Comparison of ENCODE assay signal across 7 cellular contexts in the genomic region with DNA sequence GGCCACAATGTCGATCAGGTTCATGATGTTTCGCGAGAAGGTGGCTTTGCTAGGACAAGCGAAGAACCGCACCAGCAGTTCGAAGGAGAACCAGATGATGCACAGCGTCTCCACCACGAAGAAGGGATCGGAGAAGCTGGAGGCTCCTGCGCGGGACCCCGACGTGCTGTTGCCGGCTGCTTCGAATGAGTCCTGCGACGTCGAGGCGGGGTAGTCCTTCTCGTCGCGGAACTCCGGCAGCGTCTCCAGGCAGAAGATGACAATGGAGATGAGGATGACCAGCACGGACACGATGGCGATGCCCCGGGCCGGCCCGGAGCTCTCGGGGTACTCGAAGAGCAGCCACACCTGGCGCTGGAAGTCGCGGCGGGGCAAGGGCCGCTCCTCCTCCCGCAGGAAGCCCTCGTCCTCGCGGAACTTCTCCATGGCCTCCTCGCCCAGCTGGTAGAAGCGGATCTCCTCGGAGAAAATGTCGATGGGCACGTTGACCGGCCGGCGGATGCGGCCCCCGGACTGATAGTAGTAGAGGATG. TPM values are rescaled to one million over a fixed set of nuclear protein-coding genes. Genes with fewer than 3 reads are reported as not detected.
DNase-seq lines count a peak whose midpoint lies in the region; FAIRE-seq and TF ChIP-seq lines count a peak whose summit lies in the region.

No MANE protein-coding gene starts in this region.

- TF ChIP-seq CTCF in OCI-LY7 (conservative IDR thresholded peaks at IDR 0.05; ENCODE audit: low read length) = no peak
- TF ChIP-seq CTCF in lower leg skin (IDR thresholded peaks at IDR 0.05) = no peak

- CTCF ChIA-PET in OCI-LY7 (lab: Charles Lee; ENCODE audit: unreplicated experiment) = interaction anchor here (1.0 to 1.6 kb wide), 3 partner anchors 37 to 92 kb away, joined by 3 to 7 read pairs (median 3); no protein-coding TSS in a partner anchor

- 36 to 47% methylated on average over 45 of the region's 51 CpGs for WGBS in lower leg skin, 2 donors

- H3K27ac ChIP-seq in OCI-LY7 (ENCODE audit: low read depth, low read length, poor library complexity, severe bottlenecking) = peak overlapping the region; percentile 97
- no peak overlapping the region for H3K27ac ChIP-seq in subcutaneous abdominal adipose tissue (ENCODE audit: low read depth, low read length)

- peak overlapping the region; percentile 90 for H3K4me2 ChIP-seq in OCI-LY7 (ENCODE audit: low read length)

- BruUV-seq in OCI-LY7 (replicated peaks; lab: Mats Ljungman, UMichigan) = no TSS peak

- POLR2A ChIA-PET in OCI-LY7 (lab: Charles Lee) = interaction anchor here (0.6 to 3.8 kb wide), 10 partner anchors 27 to 332 kb away, joined by 3 to 27 read pairs (median 4); no protein-coding TSS in a partner anchor

- no peak overlapping the region for H3K9ac ChIP-seq in subcutaneous abdominal adipose tissue (ENCODE audit: low read length in 5 of 5)

- peaks cover 33% of the 10 kb centered on the region for H3K4me1 ChIP-seq in OCI-LY7 (ENCODE audit: insufficient read depth, low read length, poor library complexity, severe bottlenecking)
- H3K4me1 ChIP-seq in subcutaneous abdominal adipose tissue (ENCODE audit: control insufficient read depth in 5 of 5, insufficient read depth in 5 of 5, low read length in 5 of 5) = peaks cover 0 to 28% (median 18%) of the 10 kb centered on the region in 5 donors

- no peaks in the 10 kb centered on the region for H4K20me1 ChIP-seq in OCI-LY7 (ENCODE audit: insufficient read depth, low read length)

- H3K79me2 ChIP-seq in OCI-LY7 (ENCODE audit: insufficient read depth, low read depth, low read length) = peaks cover 50% of the 10 kb centered on the region

- peak; percentile 28 for DNase-seq in OCI-LY7 (ENCODE audit: low spot score)
- peak; percentile 73 for DNase-seq in activated effector memory CD4-positive, alpha-beta T cell treated with anti-CD3 and anti-CD28 coated beads, Interleukin-2, amount 50 U/mL, for 16 hours
- DNase-seq in lower leg skin (ENCODE audit: low spot score in 2 of 2) = peak in 1 of 2 donors; percentile 82
- DNase-seq in GM12892 (ENCODE audit: insufficient read length) = no peak
- DNase-seq in amniotic stem cell (lab: John Stamatoyannopoulos, UW) = no peak
- DNase-seq in globus pallidus (ENCODE audit: low spot score) = no peak

- H3K9me3 ChIP-seq in OCI-LY7 (ENCODE audit: low read length) = no peaks in the 10 kb centered on the region
- H3K9me3 ChIP-seq in subcutaneous abdominal adipose tissue (ENCODE audit: control insufficient read depth in 5 of 5, low read length in 5 of 5) = peaks cover 0 to 4% (median 0%) of the 10 kb centered on the region in 5 donors

- FAIRE-seq in GM12892 (lab: Jason Lieb, UNC) = no peak

- H2AFZ ChIP-seq in OCI-LY7 (ENCODE audit: low read length) = peak overlapping the region; percentile 82; the same call in 1 of the 2 replicates

- H3K9me2 ChIP-seq in OCI-LY7 (ENCODE audit: insufficient read depth, low read length) = no peaks in the 10 kb centered on the region

- H3K36me3 ChIP-seq in OCI-LY7 (ENCODE audit: insufficient read depth, low read length) (peaks cover 2% of the 10 kb centered on the region), subcutaneous abdominal adipose tissue (ENCODE audit: control insufficient read depth in 5 of 5, insufficient read depth in 5 of 5, low read length in 5 of 5) (no peaks in the 10 kb centered on the region)

- TF ChIP-seq POLR2A in lower leg skin (IDR thresholded peaks at IDR 0.05) (no peak), GM12892 (IDR thresholded peaks at IDR 0.05; ENCODE audit: low read depth, low read length) (no peak)

- intact Hi-C loops in OCI-LY7 (cut with micrococcal nuclease; ENCODE audit: unreplicated experiment) = loop anchor here (1.0 to 10.0 kb wide), 7 partner anchors 53 to 1247 kb away; a partner anchor contains a TSS
- intact Hi-C loops in lower leg skin (cut with DNase I; ENCODE audit: low total_unique reads) = no loop called here

- H3K4me3 ChIP-seq in OCI-LY7 (ENCODE audit: low read depth, low read length, poor library complexity, severe bottlenecking) (peak overlapping the region; percentile 84), lower leg skin (ENCODE audit: low read depth, poor library complexity, severe bottlenecking) (peak overlapping the region; percentile 37), subcutaneous abdominal adipose tissue (ENCODE audit: low read depth in 1 of 5, low read length in 5 of 5) (peak overlapping the region; percentile 11 to 73 (median 57))

- peaks cover 21 to 34% (median 31%) of the 10 kb centered on the region in 5 donors for H3K27me3 ChIP-seq in subcutaneous abdominal adipose tissue (ENCODE audit: control insufficient read depth in 5 of 5, insufficient read depth in 4 of 5, low read length in 5 of 5)

RNA-seq across cellular contexts. Expression of a gene that starts 0.9 kb away (rescaled TPM):
- 46.2 and 58.0 TPM in 2 replicates for total RNA-seq in OCI-LY7 (2014; rRNA removed; shearing (Covaris generic))
- total RNA-seq in OCI-LY7 (2022) (43.6 and 54.5 TPM in 2 replicates), lower leg skin (1 to 10 TPM in 1 of 4 donors, under 1 TPM in 3; 0.30 to 1.0 (median 0.43) TPM)
- polyA plus RNA-seq in GM12892 (2012; ENCODE audit: missing spikeins) = 0.85 TPM

Comparison
In these comparisons a context has a peak if more than half of its experiments do, and no peak if none do; other contexts are left out.
1. DNase-seq: peak in OCI-LY7 (single experiment) and activated effector memory CD4-positive, alpha-beta T cell treated with anti-CD3 and anti-CD28 coated beads, Interleukin-2, amount 50 U/mL, for 16 hours (single experiment); none in GM12892 (single experiment), amniotic stem cell (single experiment) and globus pallidus (single experiment).
2. RNA of a gene that starts 0.9 kb away (total RNA-seq): 43.6 to 58.0 TPM in OCI-LY7; 0.30 to 1.0 TPM in lower leg skin; every median in the first group is over 10 times any median in the second.
3. Peak in every context shown above with its lines, with median percentiles within 50 percentile points of each other: H3K4me3 ChIP-seq.